Comparison of ENCODE assay signal across 7 cellular contexts in genomic region chr7:2399848-2400587, GRCh38. TPM values are rescaled to one million over a fixed set of nuclear protein-coding genes. Genes with fewer than 3 reads are reported as not detected.
DNase-seq lines count a peak whose midpoint lies in the region; ATAC-seq and TF ChIP-seq lines count a peak whose summit lies in the region.

No MANE protein-coding gene starts in this region.

- H3K36me3 ChIP-seq in gastroesophageal sphincter (no peaks in the 10 kb centered on the region), ovary (no peaks in the 10 kb centered on the region)

- H3K4me1 ChIP-seq in gastroesophageal sphincter (peaks cover 0 to 42% (median 13%) of the 10 kb centered on the region in 3 donors), ovary (ENCODE audit: insufficient read depth) (peaks cover 5% of the 10 kb centered on the region)

- 15 to 18% methylated on average over 4 to 6 of the region's 6 CpGs for WGBS in gastroesophageal sphincter (ENCODE audit: low coverage in 1 of 2), 2 donors
- WGBS in ovary, 3 donors = 19 to 23% (median 21%) methylated on average over 6 of the region's 6 CpGs

- no peaks in the 10 kb centered on the region for H3K9me3 ChIP-seq in gastroesophageal sphincter
- no peaks in the 10 kb centered on the region for H3K9me3 ChIP-seq in ovary

- peak overlapping the region; percentile 57 for H3K4me3 Mint-ChIP-seq in activated CD8-positive, alpha-beta T cell treated with anti-CD3 and anti-CD28 coated beads, Interleukin-2, amount 10 ng/mL, durations not matched to agents 7 days and 5 days

- H3K4me1 Mint-ChIP-seq in activated CD8-positive, alpha-beta T cell treated with anti-CD3 and anti-CD28 coated beads, Interleukin-2, amount 10 ng/mL, durations not matched to agents 7 days and 5 days (ENCODE audit: low read depth) = peaks cover 47% of the 10 kb centered on the region

- peaks cover 5% of the 10 kb centered on the region for H3K27me3 Mint-ChIP-seq in activated CD8-positive, alpha-beta T cell treated with anti-CD3 and anti-CD28 coated beads, Interleukin-2, amount 10 ng/mL, durations not matched to agents 7 days and 5 days (ENCODE audit: low read depth)

- TF ChIP-seq CTCF in gastroesophageal sphincter (IDR thresholded peaks at IDR 0.05) (no peak), ovary (IDR thresholded peaks at IDR 0.05) (no peak)

- no peak for TF ChIP-seq EP300 in gastroesophageal sphincter (IDR thresholded peaks at IDR 0.05)
- no peak for TF ChIP-seq EP300 in ovary (IDR thresholded peaks at IDR 0.05)

- H3K27ac ChIP-seq in gastroesophageal sphincter (peak overlapping the region; percentile 41 to 78 (median 76)), ovary (peak overlapping the region; percentile 49 to 56)

- TF ChIP-seq POLR2A in gastroesophageal sphincter (IDR thresholded peaks at IDR 0.05) = no peak
- TF ChIP-seq POLR2A in ovary (IDR thresholded peaks at IDR 0.05) = no peak

- H3K36me3 Mint-ChIP-seq in activated CD8-positive, alpha-beta T cell treated with anti-CD3 and anti-CD28 coated beads, Interleukin-2, amount 10 ng/mL, durations not matched to agents 7 days and 5 days (ENCODE audit: low read depth) = peaks cover 8% of the 10 kb centered on the region

- H3K27me3 ChIP-seq in gastroesophageal sphincter = no peaks in the 10 kb centered on the region
- H3K27me3 ChIP-seq in ovary = no peaks in the 10 kb centered on the region

- ATAC-seq in GM18502 (IDR thresholded peaks at IDR 0.05; ENCODE audit: poor library complexity, unreplicated experiment) (peak; percentile 37), gastroesophageal sphincter (peak; percentile 26), GM18858 (IDR thresholded peaks at IDR 0.05; ENCODE audit: unreplicated experiment) (no peak)
- ATAC-seq in activated CD8-positive, alpha-beta T cell treated with anti-CD3 and anti-CD28 coated beads, Interleukin-2, amount 10 ng/mL, durations not matched to agents 7 days and 5 days = peak; percentile 24

- POLR2A ChIA-PET in activated CD8-positive, alpha-beta T cell treated with anti-CD3 and anti-CD28 coated beads, Interleukin-2, amount 10 ng/mL, durations not matched to agents 7 days and 5 days (lab: Charles Lee) = interaction anchor here (0.5 to 1.3 kb wide), 3 partner anchors 12 to 71 kb away, joined by 4 to 7 read pairs (median 4); no protein-coding TSS in a partner anchor

- DNase-seq in NCI-H2029 (lab: John Stamatoyannopoulos, UW) (peak; percentile 66), ovary (peak; percentile 79 to 90 (median 87))
- DNase-seq in activated CD8-positive, alpha-beta T cell treated with anti-CD3 and anti-CD28 coated beads, Interleukin-2, amount 10 ng/mL, durations not matched to agents 7 days and 5 days = peak; percentile 78
- no peak for DNase-seq in stimulated activated CD4-positive, alpha-beta T cell treated with anti-CD3 and anti-CD28 coated beads, Interleukin-4, amount 100 ng/mL, for 24 hours

- CTCF ChIA-PET in activated CD8-positive, alpha-beta T cell treated with anti-CD3 and anti-CD28 coated beads, Interleukin-2, amount 10 ng/mL, durations not matched to agents 7 days and 5 days (lab: Charles Lee) = interaction anchor here (0.6 to 2.1 kb wide), 5 partner anchors 12 to 69 kb away, joined by 3 to 7 read pairs (median 4); no protein-coding TSS in a partner anchor

- H3K27ac Mint-ChIP-seq in activated CD8-positive, alpha-beta T cell treated with anti-CD3 and anti-CD28 coated beads, Interleukin-2, amount 10 ng/mL, durations not matched to agents 7 days and 5 days = peak overlapping the region; percentile 87

- intact Hi-C loops in ovary (cut with DNase I) = no loop called here

- no peak overlapping the region for H3K4me3 ChIP-seq in gastroesophageal sphincter
- no peak overlapping the region for H3K4me3 ChIP-seq in ovary

- no peaks in the 10 kb centered on the region for H3K9me3 Mint-ChIP-seq in activated CD8-positive, alpha-beta T cell treated with anti-CD3 and anti-CD28 coated beads, Interleukin-2, amount 10 ng/mL, durations not matched to agents 7 days and 5 days (ENCODE audit: insufficient read depth)

RNA-seq across cellular contexts. Expression of gene CHST12, which starts 3.4 kb away (rescaled TPM):
- 10 to 100 TPM; 47.9 to 49.0 TPM for total RNA-seq in activated CD8-positive, alpha-beta T cell treated with anti-CD3 and anti-CD28 coated beads, Interleukin-2, amount 10 ng/mL, durations not matched to agents 7 days and 5 days
- total RNA-seq in gastroesophageal sphincter (10 to 100 TPM in 3 of 4 donors, 1 to 10 TPM in 1; 8.3 to 18.3 (median 13.4) TPM), ovary (10 to 100 TPM in 6 of 7 donors, 1 to 10 TPM in 1; 7.8 to 21.7 (median 12.6) TPM)
- 10 to 100 TPM in 1 of 2 donors, 1 to 10 TPM in 1; 3.9 to 16.5 TPM for polyA plus RNA-seq in ovary

RNA-seq across cellular contexts. Expression of gene EIF3B, which starts 45.4 kb away (rescaled TPM):
- 100 to 1,000 TPM; 174 to 184 TPM for total RNA-seq in activated CD8-positive, alpha-beta T cell treated with anti-CD3 and anti-CD28 coated beads, Interleukin-2, amount 10 ng/mL, durations not matched to agents 7 days and 5 days
- total RNA-seq in gastroesophageal sphincter (100 to 1,000 TPM; 126 to 147 (median 137) TPM), ovary (100 to 1,000 TPM in 6 of 7 donors, 10 to 100 TPM in 1; 67.2 to 133 (median 114) TPM)
- 100 to 1,000 TPM in 1 of 2 donors, 10 to 100 TPM in 1; 62.3 to 185 TPM for polyA plus RNA-seq in ovary
